Comparison of ENCODE assay signal across 1 cellular context in genomic region chr11:63250162-63251050, GRCh38.
TF ChIP-seq lines count a peak whose summit lies in the region.

No MANE protein-coding gene starts in this region.

TF ChIP-seq in HepG2, 621 proteins besides CTCF, POLR2A, EP300 and RAD21 (continued from another document and continues in another):
- TF ChIP-seq ZNF407 (CRISPR knock-in tag; IDR thresholded peaks at IDR 0.05; ENCODE audit: not compliant biosample characterization) = no peak
- no peak for TF ChIP-seq FOXC1 (CRISPR knock-in tag; IDR thresholded peaks at IDR 0.05; ENCODE audit: borderline replicate concordance)
- TF ChIP-seq ZNF577 (CRISPR knock-in tag; IDR thresholded peaks at IDR 0.05; ENCODE audit: borderline replicate concordance, low read depth) = no peak
- TF ChIP-seq FOXA3 (CRISPR knock-in tag; IDR thresholded peaks at IDR 0.05) = peak; percentile 100
- TF ChIP-seq ZNF230 (CRISPR knock-in tag; IDR thresholded peaks at IDR 0.05) = no peak
- TF ChIP-seq ZFP82 (CRISPR knock-in tag; IDR thresholded peaks at IDR 0.05; ENCODE audit: borderline replicate concordance) = no peak
- no peak for TF ChIP-seq RFX3 (CRISPR knock-in tag; IDR thresholded peaks at IDR 0.05)
- peak; percentile 60; the same call in 1 of the 2 replicates for TF ChIP-seq ZNF12 (CRISPR knock-in tag; IDR thresholded peaks at IDR 0.05)
- no peak for TF ChIP-seq HBP1 (CRISPR knock-in tag; IDR thresholded peaks at IDR 0.05; ENCODE audit: low read depth)
- no peak; the same call in 1 of the 2 replicates for TF ChIP-seq MEIS1 (CRISPR knock-in tag; IDR thresholded peaks at IDR 0.05; ENCODE audit: borderline replicate concordance)
- no peak for TF ChIP-seq PAF1 (CRISPR knock-in tag; IDR thresholded peaks at IDR 0.05)
- no peak for TF ChIP-seq ZBTB26 (CRISPR knock-in tag; IDR thresholded peaks at IDR 0.05; ENCODE audit: borderline replicate concordance)
- peak; percentile 59; the same call in 1 of the 2 replicates for TF ChIP-seq KLF9 (CRISPR knock-in tag; IDR thresholded peaks at IDR 0.05; ENCODE audit: low read depth)
- TF ChIP-seq PLSCR1 (CRISPR knock-in tag; IDR thresholded peaks at IDR 0.05; ENCODE audit: borderline replicate concordance) = no peak
- TF ChIP-seq SNRNP70 (IDR thresholded peaks at IDR 0.05; ENCODE audit: low read depth, low read length) = no peak
- peak; percentile 91 for TF ChIP-seq ZKSCAN8 (CRISPR knock-in tag; IDR thresholded peaks at IDR 0.05; ENCODE audit: borderline replicate concordance)
- no peak for TF ChIP-seq ZNF367 (CRISPR knock-in tag; IDR thresholded peaks at IDR 0.05; ENCODE audit: borderline replicate concordance)
- no peak for TF ChIP-seq GTF3A (CRISPR knock-in tag; conservative IDR thresholded peaks at IDR 0.05)
- TF ChIP-seq TMF1 (CRISPR knock-in tag; IDR thresholded peaks at IDR 0.05; ENCODE audit: low read depth) = no peak
- TF ChIP-seq EZH2 (conservative IDR thresholded peaks at IDR 0.05; ENCODE audit: low read depth, low read length) = no peak
- peak; percentile 72; the same call in 1 of the 2 replicates for TF ChIP-seq HNF1B (CRISPR knock-in tag; IDR thresholded peaks at IDR 0.05)
- TF ChIP-seq ZBTB49 (CRISPR knock-in tag; IDR thresholded peaks at IDR 0.05; ENCODE audit: borderline replicate concordance) = no peak
- TF ChIP-seq MTF1 (CRISPR knock-in tag; IDR thresholded peaks at IDR 0.05) = no peak
- TF ChIP-seq ONECUT2 (CRISPR knock-in tag; IDR thresholded peaks at IDR 0.05) = peak; percentile 99
- peak; percentile 37; the same call in 1 of the 2 replicates for TF ChIP-seq YEATS4 (CRISPR knock-in tag; IDR thresholded peaks at IDR 0.05; ENCODE audit: borderline replicate concordance)
- TF ChIP-seq CREB1 (IDR thresholded peaks at IDR 0.05) = no peak
- peak; percentile 81 for TF ChIP-seq CREB1 (CRISPR knock-in tag; IDR thresholded peaks at IDR 0.05)
- TF ChIP-seq GZF1 (CRISPR knock-in tag; IDR thresholded peaks at IDR 0.05) = no peak
- no peak for TF ChIP-seq ZNF724P (CRISPR knock-in tag; IDR thresholded peaks at IDR 0.05; ENCODE audit: borderline replicate concordance)
- no peak for TF ChIP-seq RARG (CRISPR knock-in tag; IDR thresholded peaks at IDR 0.05; ENCODE audit: low read depth)
- no peak for TF ChIP-seq PTBP1 (IDR thresholded peaks at IDR 0.05; ENCODE audit: low read depth, low read length, poor library complexity, severe bottlenecking)
- no peak for TF ChIP-seq ZNF607 (CRISPR knock-in tag; IDR thresholded peaks at IDR 0.05; ENCODE audit: borderline replicate concordance)
- no peak for TF ChIP-seq RORA (CRISPR knock-in tag; IDR thresholded peaks at IDR 0.05)
- TF ChIP-seq DBP (CRISPR knock-in tag; IDR thresholded peaks at IDR 0.05; ENCODE audit: not compliant biosample characterization) = no peak
- peak; percentile 44; the same call in 1 of the 2 replicates for TF ChIP-seq DRAP1 (CRISPR knock-in tag; IDR thresholded peaks at IDR 0.05)
- TF ChIP-seq ATM (IDR thresholded peaks at IDR 0.05; ENCODE audit: borderline replicate concordance) = no peak
- no peak for TF ChIP-seq HNRNPH1 (optimal IDR thresholded peaks at IDR 0.05; ENCODE audit: low read depth, low read length)
- no peak for TF ChIP-seq KDM5B (CRISPR knock-in tag; IDR thresholded peaks at IDR 0.05; ENCODE audit: borderline replicate concordance)
- TF ChIP-seq ZNF446 (CRISPR knock-in tag; IDR thresholded peaks at IDR 0.05) = no peak
- no peak for TF ChIP-seq PRMT3 (CRISPR knock-in tag; IDR thresholded peaks at IDR 0.05; ENCODE audit: borderline replicate concordance, low read depth)
- no peak for TF ChIP-seq CENPT (CRISPR knock-in tag; IDR thresholded peaks at IDR 0.05; ENCODE audit: low read depth)
- TF ChIP-seq RBM39 (IDR thresholded peaks at IDR 0.05; ENCODE audit: low read depth, low read length, poor library complexity, severe bottlenecking) = no peak
- no peak for TF ChIP-seq ZNF558 (CRISPR knock-in tag; IDR thresholded peaks at IDR 0.05; ENCODE audit: borderline replicate concordance)
- TF ChIP-seq FOXP1 (IDR thresholded peaks at IDR 0.05) = peak; percentile 63
- TF ChIP-seq FOXP1 (CRISPR knock-in tag; IDR thresholded peaks at IDR 0.05) = peak; percentile 96
- no peak for TF ChIP-seq HMGXB4 (CRISPR knock-in tag; IDR thresholded peaks at IDR 0.05; ENCODE audit: borderline replicate concordance in 1 of 2, low read depth in 1 of 2)
